1 cellular context compared by ENCODE assay signal in genomic region chr5:75274486-75274885, GRCh38.
TF ChIP-seq lines count a peak whose summit lies in the region.

No MANE protein-coding gene starts in this region.

TF ChIP-seq in GM23338, 12 proteins besides CTCF, POLR2A, EP300 and RAD21 (continued from another document):
- no peak for TF ChIP-seq REST (IDR thresholded peaks at IDR 0.05; ENCODE audit: unreplicated experiment)
- TF ChIP-seq EZH2phosphoT487 (IDR thresholded peaks at IDR 0.05; ENCODE audit: unreplicated experiment), result no peak
- no peak for TF ChIP-seq STAT1 (IDR thresholded peaks at IDR 0.05; ENCODE audit: unreplicated experiment)
- no peak for TF ChIP-seq EZH2 (IDR thresholded peaks at IDR 0.05; ENCODE audit: low read depth, unreplicated experiment)
- TF ChIP-seq NANOG (IDR thresholded peaks at IDR 0.05; ENCODE audit: borderline replicate concordance), result no peak
- TF ChIP-seq, protein P1, sequence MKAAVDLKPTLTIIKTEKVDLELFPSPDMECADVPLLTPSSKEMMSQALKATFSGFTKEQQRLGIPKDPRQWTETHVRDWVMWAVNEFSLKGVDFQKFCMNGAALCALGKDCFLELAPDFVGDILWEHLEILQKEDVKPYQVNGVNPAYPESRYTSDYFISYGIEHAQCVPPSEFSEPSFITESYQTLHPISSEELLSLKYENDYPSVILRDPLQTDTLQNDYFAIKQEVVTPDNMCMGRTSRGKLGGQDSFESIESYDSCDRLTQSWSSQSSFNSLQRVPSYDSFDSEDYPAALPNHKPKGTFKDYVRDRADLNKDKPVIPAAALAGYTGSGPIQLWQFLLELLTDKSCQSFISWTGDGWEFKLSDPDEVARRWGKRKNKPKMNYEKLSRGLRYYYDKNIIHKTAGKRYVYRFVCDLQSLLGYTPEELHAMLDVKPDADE (IDR thresholded peaks at IDR 0.05), result no peak
- no peak for TF ChIP-seq JUNB (IDR thresholded peaks at IDR 0.05; ENCODE audit: unreplicated experiment)
